8 cellular contexts compared by ENCODE assay signal in the genomic region with DNA sequence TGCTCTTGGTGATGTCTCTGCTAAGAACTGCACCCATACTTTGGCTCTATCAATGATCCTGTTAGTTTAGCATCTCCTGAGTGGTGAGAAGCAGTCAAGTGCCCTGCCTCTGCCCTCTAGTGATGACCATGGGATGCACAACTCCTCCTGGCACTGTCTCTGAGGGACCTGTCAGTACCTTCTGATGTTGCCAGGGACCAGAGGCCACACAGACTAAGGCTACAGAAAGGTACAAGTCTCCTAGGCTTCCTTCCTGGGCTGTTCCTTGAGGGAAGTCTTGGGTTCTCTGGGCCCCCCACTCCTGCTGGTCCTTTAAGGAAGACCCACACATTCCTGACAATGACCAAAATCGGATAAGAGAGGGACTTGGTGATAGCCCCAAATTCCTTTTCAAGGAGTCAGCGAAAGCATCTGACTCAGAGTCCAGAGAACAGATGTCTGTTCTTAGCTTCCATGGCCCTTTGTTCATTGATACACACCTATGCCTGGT.
DNase-seq lines count a peak whose midpoint lies in the region; ATAC-seq and TF ChIP-seq lines count a peak whose summit lies in the region.

No MANE protein-coding gene starts in this region.

- no peak overlapping the region for H3K4me3 ChIP-seq in KMS-11 (IDR thresholded peaks at IDR 0.05; ENCODE audit: insufficient read depth, low read depth, low read length)
- no peak overlapping the region for H3K4me3 ChIP-seq in retinal pigment epithelial cell (ENCODE audit: low read length)

- H3K9ac ChIP-seq in KMS-11: no peak overlapping the region

- H3K27ac ChIP-seq in KMS-11: no peak overlapping the region

- no peak overlapping the region for H2AFZ ChIP-seq in KMS-11 (ENCODE audit: low read depth)

- no peaks in the 10 kb centered on the region for H3K79me2 ChIP-seq in KMS-11 (ENCODE audit: insufficient read depth, low read depth)

- TF ChIP-seq CTCF in KMS-11 (conservative IDR thresholded peaks at IDR 0.05; ENCODE audit: low read depth, low read length) (peak; percentile 43; the same call in 1 of the 2 replicates), retinal pigment epithelial cell (conservative IDR thresholded peaks at IDR 0.05; ENCODE audit: low read depth, low read length) (peak; percentile 22)

- H4K20me1 ChIP-seq in KMS-11 (ENCODE audit: insufficient read depth): no peaks in the 10 kb centered on the region

- ATAC-seq in HG02678 (IDR thresholded peaks at IDR 0.05; ENCODE audit: unreplicated experiment) (no peak), GM18517 (IDR thresholded peaks at IDR 0.05; ENCODE audit: unreplicated experiment) (no peak)

- peaks cover 21% of the 10 kb centered on the region for H3K4me1 ChIP-seq in KMS-11 (ENCODE audit: low read depth, poor library complexity, severe bottlenecking)

- DNase-seq in SIG-M5 treated with dmso at 0.1 percent for 504 hours (lab: John Stamatoyannopoulos, UW; ENCODE audit: unreplicated experiment) (peak; percentile 51), SIG-M5 (lab: John Stamatoyannopoulos, UW) (no peak), cerebellar cortex (ENCODE audit: low spot score) (peak; percentile 22), retinal pigment epithelial cell (ENCODE audit: low read depth) (no peak), NCI-H2107 (lab: John Stamatoyannopoulos, UW) (no peak)

- no peaks in the 10 kb centered on the region for H3K27me3 ChIP-seq in KMS-11 (ENCODE audit: insufficient read depth, low read depth)

- H3K36me3 ChIP-seq in KMS-11 (ENCODE audit: insufficient read depth): no peaks in the 10 kb centered on the region

- no peak overlapping the region for H3K4me2 ChIP-seq in KMS-11

Comparison
In these comparisons a context has a peak if more than half of its experiments do, and no peak if none do; other contexts are left out.
1. DNase-seq: peak in SIG-M5 treated with dmso at 0.1 percent for 504 hours (single experiment) and cerebellar cortex (single experiment); none in SIG-M5 (single experiment), retinal pigment epithelial cell (single experiment) and NCI-H2107 (single experiment).